Comparison of ENCODE assay signal across 28 cellular contexts in the genomic region with DNA sequence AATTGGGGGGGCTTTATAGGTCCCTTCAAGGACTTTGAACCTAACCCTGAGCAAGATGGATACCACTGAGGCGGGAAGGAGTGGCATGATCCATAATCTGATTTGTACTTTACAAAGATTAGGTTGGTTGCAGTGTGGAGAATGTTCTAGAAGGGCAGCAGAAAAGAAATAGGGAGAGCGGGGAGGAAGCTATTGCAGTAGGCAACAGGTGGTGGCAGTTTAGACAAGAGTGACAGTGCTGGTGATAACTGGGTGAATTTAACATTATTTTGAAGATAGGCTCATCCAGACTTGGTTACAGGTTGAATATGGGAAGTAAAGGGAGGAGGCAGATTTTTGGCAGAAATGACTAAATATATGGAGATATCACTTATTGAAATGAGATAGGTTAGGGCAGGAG.
"Had no signal": no experiment of that assay in that cellular context is flagged by ENCODE, and none has a peak within 500 bp of the region (broad histone marks: within the 10 kb centered on the region; RNA-seq: fewer than 3 reads in every experiment).

No MANE protein-coding gene starts in this region.

- H3K4me1 Mint-ChIP-seq: stimulated activated effector memory CD8-positive, alpha-beta T cell treated with anti-CD3 and anti-CD28 coated beads, Interleukin-12 subunit alpha, Interleukin-12 subunit beta, amount 100 ng/mL, for 72 hours; stimulated activated memory B cell treated with anti-CD40 and anti-IgM and Interleukin-4, amounts not matched to agents 10 μg/mL and 1 μg/mL and 100 μg/mL, for 72 hours; stimulated activated naive B cell treated with anti-CD40 and anti-IgM and Interleukin-4, amounts not matched to agents 10 μg/mL and 1 μg/mL and 100 μg/mL, for 72 hours; stimulated activated naive CD8-positive, alpha-beta T cell treated with anti-CD3 and anti-CD28 coated beads, Interleukin-15, amount 100 ng/mL, for 72 hours had no signal

- H3K36me3 Mint-ChIP-seq: stimulated activated effector memory CD8-positive, alpha-beta T cell treated with anti-CD3 and anti-CD28 coated beads, Interleukin-12 subunit alpha, Interleukin-12 subunit beta, amount 100 ng/mL, for 72 hours; stimulated activated memory B cell treated with anti-CD40 and anti-IgM and Interleukin-4, amounts not matched to agents 10 μg/mL and 1 μg/mL and 100 μg/mL, for 72 hours; stimulated activated naive B cell treated with anti-CD40 and anti-IgM and Interleukin-4, amounts not matched to agents 10 μg/mL and 1 μg/mL and 100 μg/mL, for 72 hours had no signal

- FAIRE-seq: urothelium cell line had no signal

- H3K27me3 Mint-ChIP-seq: stimulated activated naive B cell treated with anti-CD40 and anti-IgM and Interleukin-4, amounts not matched to agents 10 μg/mL and 1 μg/mL and 100 μg/mL, for 72 hours; stimulated activated naive CD8-positive, alpha-beta T cell treated with anti-CD3 and anti-CD28 coated beads, Interleukin-15, amount 100 ng/mL, for 72 hours had no signal

- H3K36me3 ChIP-seq: stomach, suprapubic skin, thoracic aorta, thyroid gland, tibial artery, tibial nerve, transverse colon, upper lobe of left lung, upper lobe of right lung, uterus, vagina had no signal

- H3K27ac ChIP-seq: stomach, suprapubic skin, testis, thoracic aorta, thyroid gland, tibial artery, tibial nerve, transverse colon, upper lobe of left lung, upper lobe of right lung, uterus, vagina had no signal

- DNase-seq: stimulated activated CD4-positive, alpha-beta T cell treated with anti-CD3 and anti-CD28 coated beads, Interleukin-2, amount 100 ng/mL, for 48 hours; stimulated activated CD4-positive, alpha-beta T cell treated with anti-CD3 and anti-CD28 coated beads, Interleukin-4, amount 100 ng/mL, for 1 hour; stimulated activated CD4-positive, alpha-beta T cell treated with anti-CD3 and anti-CD28 coated beads, Interleukin-4, amount 100 ng/mL, for 24 hours; stimulated activated CD4-positive, alpha-beta T cell treated with anti-CD3 and anti-CD28 coated beads, Interleukin-4, amount 100 ng/mL, for 4 hours; stimulated activated CD8-positive, alpha-beta memory T cell treated with anti-CD3 and anti-CD28 coated beads, Interleukin-4, amount 100 ng/mL, for 48 hours; stimulated activated naive B cell treated with anti-CD40 and anti-IgM and Interleukin-4, amounts not matched to agents 10 μg/mL and 1 μg/mL and 100 μg/mL, for 72 hours; stimulated activated naive CD4-positive, alpha-beta T cell; stimulated activated naive CD4-positive, alpha-beta T cell treated with Interleukin-2 at 50 U/mL for 16 hours; stimulated activated naive CD8-positive, alpha-beta T cell treated with anti-CD3 and anti-CD28 coated beads, Interleukin-15, amount 100 ng/mL, for 72 hours; stimulated activated naive CD8-positive, alpha-beta T cell treated with anti-CD3 and anti-CD28 coated beads, Interleukin-15, Interleukin-2, amounts not matched to agents 100 U/mL and 50 U/mL, for 24 hours; stomach; substantia nigra; testis; thyroid gland; tibial artery; transverse colon; upper lobe of left lung; upper lobe of right lung; uterus had no signal

- H3K27me3 ChIP-seq: testis, thyroid gland, upper lobe of left lung, uterus, vagina had no signal

- H3K4me3 Mint-ChIP-seq: stimulated activated effector memory CD8-positive, alpha-beta T cell treated with anti-CD3 and anti-CD28 coated beads, Interleukin-12 subunit alpha, Interleukin-12 subunit beta, amount 100 ng/mL, for 72 hours; stimulated activated memory B cell treated with anti-CD40 and anti-IgM and Interleukin-4, amounts not matched to agents 10 μg/mL and 1 μg/mL and 100 μg/mL, for 72 hours; stimulated activated naive B cell treated with anti-CD40 and anti-IgM and Interleukin-4, amounts not matched to agents 10 μg/mL and 1 μg/mL and 100 μg/mL, for 72 hours; stimulated activated naive CD8-positive, alpha-beta T cell treated with anti-CD3 and anti-CD28 coated beads, Interleukin-15, amount 100 ng/mL, for 72 hours; stimulated activated naive CD8-positive, alpha-beta T cell treated with anti-CD3 and anti-CD28 coated beads, Interleukin-15, Interleukin-2, amounts not matched to agents 100 ng/mL and 50 ng/mL, for 24 hours; type B pancreatic cell had no signal

- H3K4me3 ChIP-seq: stomach, suprapubic skin, testis, thoracic aorta, thyroid gland, tibial artery, tibial nerve, transverse colon, upper lobe of left lung, upper lobe of right lung, uterus, vagina had no signal

- H3K4me1 ChIP-seq: stomach, suprapubic skin, testis, tibial artery, tibial nerve, transverse colon, upper lobe of left lung, upper lobe of right lung, uterus, vagina had no signal

- H3K27ac Mint-ChIP-seq: stimulated activated effector memory CD8-positive, alpha-beta T cell treated with anti-CD3 and anti-CD28 coated beads, Interleukin-12 subunit alpha, Interleukin-12 subunit beta, amount 100 ng/mL, for 72 hours; stimulated activated memory B cell treated with anti-CD40 and anti-IgM and Interleukin-4, amounts not matched to agents 10 μg/mL and 1 μg/mL and 100 μg/mL, for 72 hours; stimulated activated naive B cell treated with anti-CD40 and anti-IgM and Interleukin-4, amounts not matched to agents 10 μg/mL and 1 μg/mL and 100 μg/mL, for 72 hours; stimulated activated naive CD8-positive, alpha-beta T cell treated with anti-CD3 and anti-CD28 coated beads, Interleukin-15, amount 100 ng/mL, for 72 hours; stimulated activated naive CD8-positive, alpha-beta T cell treated with anti-CD3 and anti-CD28 coated beads, Interleukin-15, Interleukin-2, amounts not matched to agents 100 ng/mL and 50 ng/mL, for 24 hours; type B pancreatic cell had no signal

- H3K9me3 ChIP-seq: suprapubic skin, testis, thoracic aorta, thyroid gland, tibial artery, tibial nerve, transverse colon, upper lobe of left lung, uterus, vagina had no signal
